Comparison of ENCODE assay signal across 22 cellular contexts in the genomic region with DNA sequence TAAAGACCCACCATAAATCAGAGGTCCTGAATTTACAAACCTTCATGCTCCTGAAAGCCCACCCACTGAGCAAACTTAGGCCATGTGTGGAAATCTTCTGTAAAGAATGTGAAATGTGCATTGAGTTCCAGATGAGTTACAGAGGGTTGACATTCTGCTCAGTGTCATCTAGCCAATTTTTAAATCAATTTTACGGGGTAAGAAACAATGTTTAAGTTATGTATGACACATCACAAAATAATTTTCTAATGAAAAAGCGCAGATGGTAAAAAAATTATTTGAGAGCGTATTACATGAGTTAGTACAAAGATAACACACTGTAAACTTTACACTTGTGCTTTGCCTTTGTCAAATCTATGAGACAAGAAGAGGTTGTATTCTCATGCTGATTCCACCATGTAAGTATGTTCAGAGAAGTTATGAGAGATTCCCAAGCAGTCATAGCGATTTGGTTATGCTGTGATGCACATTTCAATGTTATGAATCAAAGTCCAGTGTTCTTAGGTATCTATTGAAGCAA.
DNase-seq lines count a peak whose midpoint lies in the region; ATAC-seq, FAIRE-seq and TF ChIP-seq lines count a peak whose summit lies in the region.
"Had no signal": no experiment of that assay in that cellular context is flagged by ENCODE, and none has a peak within 500 bp of the region (broad histone marks: within the 10 kb centered on the region; RNA-seq: fewer than 3 reads in every experiment).

No MANE protein-coding gene starts in this region.

- H3K9me1 ChIP-seq in K562 (ENCODE audit: control insufficient read depth, insufficient read depth, low read length), result no peaks in the 10 kb centered on the region

- H3K79me2 ChIP-seq in K562 (ENCODE audit: control insufficient read depth, insufficient read depth, low read length), result no peaks in the 10 kb centered on the region

- no peaks in the 10 kb centered on the region for H3K9me3 ChIP-seq in K562 (replicated peaks; ENCODE audit: control insufficient read depth, insufficient read depth, low read depth, low read length)
- H3K9me3 ChIP-seq: Caco-2, HAP-1 had no signal

- TF ChIP-seq EP300 in K562 (IDR thresholded peaks at IDR 0.05; ENCODE audit: low read length), result no peak

- peaks cover 23% of the 10 kb centered on the region for H3K36me3 ChIP-seq in K562 (ENCODE audit: control insufficient read depth, insufficient read depth, low read length)
- H3K36me3 ChIP-seq: HAP-1 had no signal

- no peaks in the 10 kb centered on the region for H3K27me3 ChIP-seq in K562 (ENCODE audit: control insufficient read depth in 2 of 2, insufficient read depth in 2 of 2, low read length in 2 of 2)

- FAIRE-seq in K562 (lab: Jason Lieb, UNC), result no peak
- FAIRE-seq: GM12891, GM18507, H54 had no signal

- intact Hi-C loops in K562 (cut with micrococcal nuclease), result no loop called here

- no peak overlapping the region for H3K4me2 ChIP-seq in K562 (ENCODE audit: insufficient read depth, low read length)

- TF ChIP-seq POLR2A in K562 (conservative IDR thresholded peaks at IDR 0.05), result no peak

- H4K20me1 ChIP-seq in K562 (replicated peaks; ENCODE audit: control insufficient read depth, insufficient read depth, low read length), result no peaks in the 10 kb centered on the region

- no TSS peak for BruUV-seq in K562 (replicated peaks; lab: Mats Ljungman, UMichigan)

- no peak for ATAC-seq in K562
- ATAC-seq in GM18907 (IDR thresholded peaks at IDR 0.05; ENCODE audit: unreplicated experiment), result no peak
- ATAC-seq: CD8-positive, alpha-beta T cell had no signal

- no peak overlapping the region for H3K4me3 ChIP-seq in K562
- H3K4me3 ChIP-seq: HAP-1 had no signal

- no peak overlapping the region for H3K9ac ChIP-seq in K562 (ENCODE audit: insufficient read depth in 1 of 2, low read depth in 2 of 2, low read length in 2 of 2)

- no peak overlapping the region for H2AFZ ChIP-seq in K562 (ENCODE audit: low read depth, low read length)

- DNase-seq in HS-27A (ENCODE audit: low read depth), result peak; percentile 35
- peak; percentile 14 for DNase-seq in NCI-H226
- DNase-seq in K562 (ENCODE audit: extremely low read depth in 1 of 4, low spot score in 3 of 4), result no peak
- peak; percentile 1 for DNase-seq in iris pigment epithelial cell (ENCODE audit: low read depth)
- no peak for DNase-seq in GM10248 (ENCODE audit: extremely low spot score)
- DNase-seq in germinal center (ENCODE audit: low spot score), result no peak
- no peak for DNase-seq in activated CD8-positive, alpha-beta memory T cell treated with anti-CD3 and anti-CD28 coated beads, Interleukin-2, amount 50 U/mL, for 48 hours
- DNase-seq: C1 segment of cervical spinal cord; Caco-2; CD4-positive, CD25-positive, alpha-beta regulatory T cell; CD8-positive, alpha-beta T cell; DMS 273 treated with DMSO at 0.1 percent for 48 hours; DMS79; EL; GDM1; GOT3; HFFc6 had no signal

- TF ChIP-seq CTCF in K562 (IDR thresholded peaks at IDR 0.05 in 2 of 3, conservative IDR thresholded peaks at IDR 0.05 in 1 of 3; ENCODE audit: insufficient read depth in 2 of 3, low read depth in 1 of 3, low read length in 3 of 3) (no peak), GM10248 (IDR thresholded peaks at IDR 0.05; ENCODE audit: control extremely low read depth, extremely low read depth, low read depth, missing control alignments) (no peak)

- no peak for TF ChIP-seq RAD21 in K562 (CRISPR knock-in tag; conservative IDR thresholded peaks at IDR 0.05 in 1 of 2, IDR thresholded peaks at IDR 0.05 in 1 of 2)

- 89% methylated on average over 4 of the region's 4 CpGs for WGBS in K562 (ENCODE audit: insufficient coverage, low coverage, missing lambda C conversion rate)

- POLR2A ChIA-PET in K562 (lab: Yijun Ruan, JAX) (interaction anchor here (2.2 kb wide), 1 partner anchor 10 kb away, joined by 8 read pairs; no protein-coding TSS in a partner anchor), GM10248 (lab: Yijun Ruan, JAX) (no interaction called here)

- H3K27ac ChIP-seq in K562 (ENCODE audit: extremely low read depth, low read depth, low read length), result no peak overlapping the region

- no peaks in the 10 kb centered on the region for H3K4me1 ChIP-seq in K562 (replicated peaks in 1 of 2; ENCODE audit: control insufficient read depth in 2 of 2, insufficient read depth in 2 of 2, low read length in 2 of 2)
- H3K4me1 ChIP-seq: Caco-2, HAP-1 had no signal

- CTCF ChIA-PET in K562 (lab: Yijun Ruan, JAX; ENCODE audit: low intra/inter-chr PET ratio), result interaction anchor here (0.7 kb wide), 1 partner anchor 1046 kb away, joined by 3 read pairs; no protein-coding TSS in a partner anchor
- CTCF ChIA-PET in GM10248 (lab: Yijun Ruan, JAX), result no interaction called here

- in situ Hi-C loops in K562 (cut with MboI), result no loop called here

TF ChIP-seq in K562, 482 proteins besides CTCF, POLR2A, EP300 and RAD21:
- TF ChIP-seq SUPT5H (IDR thresholded peaks at IDR 0.05), result no peak
- TF ChIP-seq, protein P1, sequence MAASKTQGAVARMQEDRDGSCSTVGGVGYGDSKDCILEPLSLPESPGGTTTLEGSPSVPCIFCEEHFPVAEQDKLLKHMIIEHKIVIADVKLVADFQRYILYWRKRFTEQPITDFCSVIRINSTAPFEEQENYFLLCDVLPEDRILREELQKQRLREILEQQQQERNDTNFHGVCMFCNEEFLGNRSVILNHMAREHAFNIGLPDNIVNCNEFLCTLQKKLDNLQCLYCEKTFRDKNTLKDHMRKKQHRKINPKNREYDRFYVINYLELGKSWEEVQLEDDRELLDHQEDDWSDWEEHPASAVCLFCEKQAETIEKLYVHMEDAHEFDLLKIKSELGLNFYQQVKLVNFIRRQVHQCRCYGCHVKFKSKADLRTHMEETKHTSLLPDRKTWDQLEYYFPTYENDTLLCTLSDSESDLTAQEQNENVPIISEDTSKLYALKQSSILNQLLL (CRISPR knock-in tag; IDR thresholded peaks at IDR 0.05; ENCODE audit: borderline replicate concordance), result peak; percentile 78; the same call in 1 of the 2 replicates

Comparison
In these comparisons a context has a peak if more than half of its experiments do, and no peak if none do; other contexts are left out.
1. DNase-seq: peak in HS-27A (single experiment), NCI-H226 (single experiment) and iris pigment epithelial cell (single experiment); none in K562 (0 of 4), GM10248 (single experiment), germinal center (single experiment) and activated CD8-positive, alpha-beta memory T cell treated with anti-CD3 and anti-CD28 coated beads, Interleukin-2, amount 50 U/mL, for 48 hours (single experiment).